In the genomic region with DNA sequence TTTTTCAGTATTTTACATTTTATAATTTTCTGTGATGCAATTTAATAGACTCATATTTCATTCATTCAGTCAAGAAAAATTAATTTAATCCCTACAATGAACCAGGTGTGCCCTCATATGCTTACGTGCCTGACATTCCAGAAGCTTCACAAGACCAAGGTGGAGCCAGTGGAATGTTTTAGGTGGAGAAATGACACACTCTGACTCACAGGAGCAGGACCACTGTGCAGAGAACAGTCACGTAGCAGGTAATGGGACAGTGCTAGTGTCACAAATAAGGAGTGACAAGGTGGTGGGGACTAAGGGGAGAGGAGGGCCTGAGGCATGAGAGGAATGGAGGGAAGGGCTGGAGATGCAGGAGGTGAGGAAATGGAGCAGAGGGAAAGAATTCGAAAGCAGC, we compare ENCODE assay signal across 1 cellular context.
A peak's percentile ranks its signal among the peaks of the same experiment; 100 is the strongest.
TF ChIP-seq lines count a peak whose summit lies in the region.

No MANE protein-coding gene starts in this region.

TF ChIP-seq in HCT116, 20 proteins besides CTCF, POLR2A, EP300 and RAD21 (continued from another document):
- TF ChIP-seq, protein P1, sequence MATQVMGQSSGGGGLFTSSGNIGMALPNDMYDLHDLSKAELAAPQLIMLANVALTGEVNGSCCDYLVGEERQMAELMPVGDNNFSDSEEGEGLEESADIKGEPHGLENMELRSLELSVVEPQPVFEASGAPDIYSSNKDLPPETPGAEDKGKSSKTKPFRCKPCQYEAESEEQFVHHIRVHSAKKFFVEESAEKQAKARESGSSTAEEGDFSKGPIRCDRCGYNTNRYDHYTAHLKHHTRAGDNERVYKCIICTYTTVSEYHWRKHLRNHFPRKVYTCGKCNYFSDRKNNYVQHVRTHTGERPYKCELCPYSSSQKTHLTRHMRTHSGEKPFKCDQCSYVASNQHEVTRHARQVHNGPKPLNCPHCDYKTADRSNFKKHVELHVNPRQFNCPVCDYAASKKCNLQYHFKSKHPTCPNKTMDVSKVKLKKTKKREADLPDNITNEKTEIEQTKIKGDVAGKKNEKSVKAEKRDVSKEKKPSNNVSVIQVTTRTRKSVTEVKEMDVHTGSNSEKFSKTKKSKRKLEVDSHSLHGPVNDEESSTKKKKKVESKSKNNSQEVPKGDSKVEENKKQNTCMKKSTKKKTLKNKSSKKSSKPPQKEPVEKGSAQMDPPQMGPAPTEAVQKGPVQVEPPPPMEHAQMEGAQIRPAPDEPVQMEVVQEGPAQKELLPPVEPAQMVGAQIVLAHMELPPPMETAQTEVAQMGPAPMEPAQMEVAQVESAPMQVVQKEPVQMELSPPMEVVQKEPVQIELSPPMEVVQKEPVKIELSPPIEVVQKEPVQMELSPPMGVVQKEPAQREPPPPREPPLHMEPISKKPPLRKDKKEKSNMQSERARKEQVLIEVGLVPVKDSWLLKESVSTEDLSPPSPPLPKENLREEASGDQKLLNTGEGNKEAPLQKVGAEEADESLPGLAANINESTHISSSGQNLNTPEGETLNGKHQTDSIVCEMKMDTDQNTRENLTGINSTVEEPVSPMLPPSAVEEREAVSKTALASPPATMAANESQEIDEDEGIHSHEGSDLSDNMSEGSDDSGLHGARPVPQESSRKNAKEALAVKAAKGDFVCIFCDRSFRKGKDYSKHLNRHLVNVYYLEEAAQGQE (IDR thresholded peaks at IDR 0.05; ENCODE audit: low read depth): no peak
- TF ChIP-seq, protein P2, sequence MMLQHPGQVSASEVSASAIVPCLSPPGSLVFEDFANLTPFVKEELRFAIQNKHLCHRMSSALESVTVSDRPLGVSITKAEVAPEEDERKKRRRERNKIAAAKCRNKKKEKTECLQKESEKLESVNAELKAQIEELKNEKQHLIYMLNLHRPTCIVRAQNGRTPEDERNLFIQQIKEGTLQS (IDR thresholded peaks at IDR 0.05): no peak
- TF ChIP-seq CBX3 (IDR thresholded peaks at IDR 0.05; ENCODE audit: low read depth) (peak; percentile 95), JUND (IDR thresholded peaks at IDR 0.05) (peak; percentile 94), EGR1 (IDR thresholded peaks at IDR 0.05; ENCODE audit: low read depth) (no peak), ZFX (IDR thresholded peaks at IDR 0.05) (no peak), FOSL1 (IDR thresholded peaks at IDR 0.05; ENCODE audit: low read depth) (peak; percentile 98), SP1 (IDR thresholded peaks at IDR 0.05; ENCODE audit: low read depth) (peak; percentile 96), TCF7L2 (IDR thresholded peaks at IDR 0.05; ENCODE audit: borderline replicate concordance, extremely low read depth, insufficient read depth, insufficient read length) (no peak), ELF1 (IDR thresholded peaks at IDR 0.05; ENCODE audit: borderline replicate concordance, low read depth) (no peak)
- TF ChIP-seq, protein P3, sequence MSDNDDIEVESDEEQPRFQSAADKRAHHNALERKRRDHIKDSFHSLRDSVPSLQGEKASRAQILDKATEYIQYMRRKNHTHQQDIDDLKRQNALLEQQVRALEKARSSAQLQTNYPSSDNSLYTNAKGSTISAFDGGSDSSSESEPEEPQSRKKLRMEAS (IDR thresholded peaks at IDR 0.05): peak; percentile 87
